In the genomic region with DNA sequence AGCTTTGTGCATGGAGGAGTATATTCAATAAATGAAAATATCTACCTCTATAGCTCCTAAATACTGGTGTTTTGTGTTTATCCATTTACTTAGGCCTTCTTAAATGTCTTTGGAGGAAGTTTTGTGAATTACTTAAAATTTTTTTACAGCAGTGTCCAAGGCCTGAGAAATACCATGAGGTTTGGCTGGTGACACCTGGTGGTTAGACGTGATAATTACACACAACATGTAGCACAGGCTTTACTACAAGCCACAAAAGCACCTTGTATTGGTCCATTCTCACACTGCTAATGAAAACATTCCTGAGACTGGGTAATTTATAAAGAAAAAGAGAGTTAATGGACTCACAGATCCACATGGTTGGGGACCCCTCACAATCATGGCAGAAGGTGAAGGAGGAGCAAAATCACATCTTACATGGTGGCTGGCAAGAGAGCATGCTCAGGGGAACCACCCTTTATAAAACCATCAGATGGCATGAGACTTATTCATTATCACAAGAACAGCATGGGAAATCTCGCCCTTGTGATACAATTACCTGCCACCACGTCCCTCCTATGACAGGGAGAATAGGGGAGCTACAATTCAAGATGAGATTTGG, we compare ENCODE assay signal across 8 cellular contexts. TPM values are rescaled to one million over a fixed set of nuclear protein-coding genes. Genes with fewer than 3 reads are reported as not detected.
DNase-seq lines count a peak whose midpoint lies in the region; ATAC-seq and TF ChIP-seq lines count a peak whose summit lies in the region.

No MANE protein-coding gene starts in this region.

- intact Hi-C loops in thyroid gland (cut with DNase I), result loop anchor here (5.0 to 10.0 kb wide), 2 partner anchors 71 to 183 kb away; no protein-coding TSS in a partner anchor

- H3K4me3 ChIP-seq in GM12875 (ENCODE audit: low read depth, low read length) (no peak overlapping the region), NB4 (ENCODE audit: low read depth, low read length) (no peak overlapping the region), thyroid gland (replicated peaks in 1 of 3) (no peak overlapping the region)

- H3K4me1 ChIP-seq in thyroid gland, result no peaks in the 10 kb centered on the region

- ATAC-seq in HG02623 (IDR thresholded peaks at IDR 0.05; ENCODE audit: unreplicated experiment), result peak; percentile 89

- no peak overlapping the region for H3K27ac ChIP-seq in thyroid gland

- TF ChIP-seq POLR2A in NB4 (IDR thresholded peaks at IDR 0.05; ENCODE audit: extremely low read depth, insufficient read length) (no peak), thyroid gland (IDR thresholded peaks at IDR 0.05) (no peak)

- TF ChIP-seq CTCF in GM12875 (IDR thresholded peaks at IDR 0.05; ENCODE audit: borderline replicate concordance, insufficient read depth, low read depth, low read length) (peak; percentile 45; the same call in 1 of the 2 replicates), NB4 (IDR thresholded peaks at IDR 0.05; ENCODE audit: low read depth, low read length) (peak; percentile 72), thyroid gland (IDR thresholded peaks at IDR 0.05) (peak; percentile 60 to 84 (median 76))

- WGBS in thyroid gland, 2 donors, result 21 to 30% methylated on average over 3 of the region's 3 CpGs

- H3K27me3 ChIP-seq in thyroid gland, result no peaks in the 10 kb centered on the region

- H3K9me3 ChIP-seq in thyroid gland, result no peaks in the 10 kb centered on the region

- no peaks in the 10 kb centered on the region for H3K36me3 ChIP-seq in thyroid gland

- DNase-seq in AG08396 (ENCODE audit: low spot score), result peak; percentile 37
- DNase-seq in NB4 (ENCODE audit: low read depth), result peak; percentile 68
- DNase-seq in T-helper 9 cell, result peak; percentile 2
- DNase-seq in dermis microvascular lymphatic vessel endothelial cell (ENCODE audit: low read depth in 2 of 2), result peak; percentile 54 to 79
- peak; percentile 80 to 81 for DNase-seq in lung microvascular endothelial cell (ENCODE audit: low read depth in 2 of 2)
- DNase-seq in thyroid gland, result peak; percentile 46 to 53

RNA-seq across cellular contexts. Expression of a gene that starts 20.6 kb away (rescaled TPM):
- total RNA-seq in dermis microvascular lymphatic vessel endothelial cell (0.39 and 1.0 TPM in 2 replicates), lung microvascular endothelial cell (0.20 and 0.44 TPM in 2 replicates), thyroid gland (under 1 TPM in 2 of 4 donors, not detected in 2; 0.13 to 0.89 TPM)

RNA-seq across cellular contexts. Expression of a gene that starts 59.4 kb away (rescaled TPM):
- total RNA-seq in dermis microvascular lymphatic vessel endothelial cell (not detected in 2 replicates), lung microvascular endothelial cell (not detected in 2 replicates), thyroid gland (not detected)

Comparison
In these comparisons a context has a peak if more than half of its experiments do, and no peak if none do; other contexts are left out.
1. DNase-seq: peak in every context shown above with its lines; median percentile 80 in lung microvascular endothelial cell; 68 in NB4; 66 in dermis microvascular lymphatic vessel endothelial cell; 50 in thyroid gland; 37 in AG08396; 2 in T-helper 9 cell.